Comparison of ENCODE assay signal across 1 cellular context in genomic region chr6:111377558-111378120, GRCh38.
TF ChIP-seq lines count a peak whose summit lies in the region.

No MANE protein-coding gene starts in this region.

TF ChIP-seq in K562, 482 proteins besides CTCF, POLR2A, EP300 and RAD21 (continued from another document and continues in another):
- TF ChIP-seq, protein P1, sequence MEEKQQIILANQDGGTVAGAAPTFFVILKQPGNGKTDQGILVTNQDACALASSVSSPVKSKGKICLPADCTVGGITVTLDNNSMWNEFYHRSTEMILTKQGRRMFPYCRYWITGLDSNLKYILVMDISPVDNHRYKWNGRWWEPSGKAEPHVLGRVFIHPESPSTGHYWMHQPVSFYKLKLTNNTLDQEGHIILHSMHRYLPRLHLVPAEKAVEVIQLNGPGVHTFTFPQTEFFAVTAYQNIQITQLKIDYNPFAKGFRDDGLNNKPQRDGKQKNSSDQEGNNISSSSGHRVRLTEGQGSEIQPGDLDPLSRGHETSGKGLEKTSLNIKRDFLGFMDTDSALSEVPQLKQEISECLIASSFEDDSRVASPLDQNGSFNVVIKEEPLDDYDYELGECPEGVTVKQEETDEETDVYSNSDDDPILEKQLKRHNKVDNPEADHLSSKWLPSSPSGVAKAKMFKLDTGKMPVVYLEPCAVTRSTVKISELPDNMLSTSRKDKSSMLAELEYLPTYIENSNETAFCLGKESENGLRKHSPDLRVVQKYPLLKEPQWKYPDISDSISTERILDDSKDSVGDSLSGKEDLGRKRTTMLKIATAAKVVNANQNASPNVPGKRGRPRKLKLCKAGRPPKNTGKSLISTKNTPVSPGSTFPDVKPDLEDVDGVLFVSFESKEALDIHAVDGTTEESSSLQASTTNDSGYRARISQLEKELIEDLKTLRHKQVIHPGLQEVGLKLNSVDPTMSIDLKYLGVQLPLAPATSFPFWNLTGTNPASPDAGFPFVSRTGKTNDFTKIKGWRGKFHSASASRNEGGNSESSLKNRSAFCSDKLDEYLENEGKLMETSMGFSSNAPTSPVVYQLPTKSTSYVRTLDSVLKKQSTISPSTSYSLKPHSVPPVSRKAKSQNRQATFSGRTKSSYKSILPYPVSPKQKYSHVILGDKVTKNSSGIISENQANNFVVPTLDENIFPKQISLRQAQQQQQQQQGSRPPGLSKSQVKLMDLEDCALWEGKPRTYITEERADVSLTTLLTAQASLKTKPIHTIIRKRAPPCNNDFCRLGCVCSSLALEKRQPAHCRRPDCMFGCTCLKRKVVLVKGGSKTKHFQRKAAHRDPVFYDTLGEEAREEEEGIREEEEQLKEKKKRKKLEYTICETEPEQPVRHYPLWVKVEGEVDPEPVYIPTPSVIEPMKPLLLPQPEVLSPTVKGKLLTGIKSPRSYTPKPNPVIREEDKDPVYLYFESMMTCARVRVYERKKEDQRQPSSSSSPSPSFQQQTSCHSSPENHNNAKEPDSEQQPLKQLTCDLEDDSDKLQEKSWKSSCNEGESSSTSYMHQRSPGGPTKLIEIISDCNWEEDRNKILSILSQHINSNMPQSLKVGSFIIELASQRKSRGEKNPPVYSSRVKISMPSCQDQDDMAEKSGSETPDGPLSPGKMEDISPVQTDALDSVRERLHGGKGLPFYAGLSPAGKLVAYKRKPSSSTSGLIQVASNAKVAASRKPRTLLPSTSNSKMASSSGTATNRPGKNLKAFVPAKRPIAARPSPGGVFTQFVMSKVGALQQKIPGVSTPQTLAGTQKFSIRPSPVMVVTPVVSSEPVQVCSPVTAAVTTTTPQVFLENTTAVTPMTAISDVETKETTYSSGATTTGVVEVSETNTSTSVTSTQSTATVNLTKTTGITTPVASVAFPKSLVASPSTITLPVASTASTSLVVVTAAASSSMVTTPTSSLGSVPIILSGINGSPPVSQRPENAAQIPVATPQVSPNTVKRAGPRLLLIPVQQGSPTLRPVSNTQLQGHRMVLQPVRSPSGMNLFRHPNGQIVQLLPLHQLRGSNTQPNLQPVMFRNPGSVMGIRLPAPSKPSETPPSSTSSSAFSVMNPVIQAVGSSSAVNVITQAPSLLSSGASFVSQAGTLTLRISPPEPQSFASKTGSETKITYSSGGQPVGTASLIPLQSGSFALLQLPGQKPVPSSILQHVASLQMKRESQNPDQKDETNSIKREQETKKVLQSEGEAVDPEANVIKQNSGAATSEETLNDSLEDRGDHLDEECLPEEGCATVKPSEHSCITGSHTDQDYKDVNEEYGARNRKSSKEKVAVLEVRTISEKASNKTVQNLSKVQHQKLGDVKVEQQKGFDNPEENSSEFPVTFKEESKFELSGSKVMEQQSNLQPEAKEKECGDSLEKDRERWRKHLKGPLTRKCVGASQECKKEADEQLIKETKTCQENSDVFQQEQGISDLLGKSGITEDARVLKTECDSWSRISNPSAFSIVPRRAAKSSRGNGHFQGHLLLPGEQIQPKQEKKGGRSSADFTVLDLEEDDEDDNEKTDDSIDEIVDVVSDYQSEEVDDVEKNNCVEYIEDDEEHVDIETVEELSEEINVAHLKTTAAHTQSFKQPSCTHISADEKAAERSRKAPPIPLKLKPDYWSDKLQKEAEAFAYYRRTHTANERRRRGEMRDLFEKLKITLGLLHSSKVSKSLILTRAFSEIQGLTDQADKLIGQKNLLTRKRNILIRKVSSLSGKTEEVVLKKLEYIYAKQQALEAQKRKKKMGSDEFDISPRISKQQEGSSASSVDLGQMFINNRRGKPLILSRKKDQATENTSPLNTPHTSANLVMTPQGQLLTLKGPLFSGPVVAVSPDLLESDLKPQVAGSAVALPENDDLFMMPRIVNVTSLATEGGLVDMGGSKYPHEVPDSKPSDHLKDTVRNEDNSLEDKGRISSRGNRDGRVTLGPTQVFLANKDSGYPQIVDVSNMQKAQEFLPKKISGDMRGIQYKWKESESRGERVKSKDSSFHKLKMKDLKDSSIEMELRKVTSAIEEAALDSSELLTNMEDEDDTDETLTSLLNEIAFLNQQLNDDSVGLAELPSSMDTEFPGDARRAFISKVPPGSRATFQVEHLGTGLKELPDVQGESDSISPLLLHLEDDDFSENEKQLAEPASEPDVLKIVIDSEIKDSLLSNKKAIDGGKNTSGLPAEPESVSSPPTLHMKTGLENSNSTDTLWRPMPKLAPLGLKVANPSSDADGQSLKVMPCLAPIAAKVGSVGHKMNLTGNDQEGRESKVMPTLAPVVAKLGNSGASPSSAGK (IDR thresholded peaks at IDR 0.05) = no peak; the same call in 1 of the 2 replicates
- no peak for TF ChIP-seq SIX5 (IDR thresholded peaks at IDR 0.05; ENCODE audit: borderline replicate concordance in 1 of 2, insufficient read depth in 1 of 2, low read depth in 1 of 2, low read length in 2 of 2)
- no peak for TF ChIP-seq ZNF695 (CRISPR knock-in tag; IDR thresholded peaks at IDR 0.05)
- 0 out of 2 replicates have a peak, but pooled peaks have one; percentile 46 for TF ChIP-seq SOX6 (IDR thresholded peaks at IDR 0.05)
- TF ChIP-seq CCAR2 (IDR thresholded peaks at IDR 0.05; ENCODE audit: low read depth, low read length) = no peak
- peak; percentile 99 for TF ChIP-seq JUND (IDR thresholded peaks at IDR 0.05; ENCODE audit: borderline replicate concordance, low read depth, low read length)
- peak; percentile 98 for TF ChIP-seq JUND (tag; IDR thresholded peaks at IDR 0.05; ENCODE audit: borderline replicate concordance, low read depth, low read length)
- no peak for TF ChIP-seq POLR2H (tag; IDR thresholded peaks at IDR 0.05; ENCODE audit: low read depth)
- no peak for TF ChIP-seq NR3C1 (CRISPR knock-in tag; IDR thresholded peaks at IDR 0.05)
- TF ChIP-seq MTA2 (IDR thresholded peaks at IDR 0.05; ENCODE audit: low read depth) = peak; percentile 19; the same call in 1 of the 2 replicates
- TF ChIP-seq HEY1 (CRISPR knock-in tag; IDR thresholded peaks at IDR 0.05; ENCODE audit: borderline replicate concordance) = no peak
- TF ChIP-seq NFYB (IDR thresholded peaks at IDR 0.05; ENCODE audit: extremely low read depth, insufficient read length) = no peak
- peak; percentile 98 for TF ChIP-seq ATF3 (IDR thresholded peaks at IDR 0.05)
- no peak for TF ChIP-seq ATF3 (CRISPR knock-in tag; conservative IDR thresholded peaks at IDR 0.05)
- TF ChIP-seq JUN (IDR thresholded peaks at IDR 0.05; ENCODE audit: borderline replicate concordance, low read depth, low read length) = peak; percentile 91
- TF ChIP-seq JUN (CRISPR knock-in tag; IDR thresholded peaks at IDR 0.05; ENCODE audit: borderline replicate concordance) = no peak
- peak; percentile 91 for TF ChIP-seq ARID1B (IDR thresholded peaks at IDR 0.05)
- peak; percentile 85 for TF ChIP-seq MAFG (tag; conservative IDR thresholded peaks at IDR 0.05)
- TF ChIP-seq HCFC1 (IDR thresholded peaks at IDR 0.05; ENCODE audit: low read depth, low read length) = no peak
- TF ChIP-seq NR2C2 (CRISPR knock-in tag; IDR thresholded peaks at IDR 0.05) = no peak
- TF ChIP-seq NR2C2 (tag; IDR thresholded peaks at IDR 0.05) = no peak
- peak; percentile 60; the same call in 1 of the 2 replicates for TF ChIP-seq ARID3A (IDR thresholded peaks at IDR 0.05; ENCODE audit: borderline replicate concordance, low read depth, low read length)
- no peak for TF ChIP-seq ZNF311 (CRISPR knock-in tag; IDR thresholded peaks at IDR 0.05)
- TF ChIP-seq ZNF79 (CRISPR knock-in tag; IDR thresholded peaks at IDR 0.05; ENCODE audit: low read depth) = no peak
- TF ChIP-seq, protein P2, sequence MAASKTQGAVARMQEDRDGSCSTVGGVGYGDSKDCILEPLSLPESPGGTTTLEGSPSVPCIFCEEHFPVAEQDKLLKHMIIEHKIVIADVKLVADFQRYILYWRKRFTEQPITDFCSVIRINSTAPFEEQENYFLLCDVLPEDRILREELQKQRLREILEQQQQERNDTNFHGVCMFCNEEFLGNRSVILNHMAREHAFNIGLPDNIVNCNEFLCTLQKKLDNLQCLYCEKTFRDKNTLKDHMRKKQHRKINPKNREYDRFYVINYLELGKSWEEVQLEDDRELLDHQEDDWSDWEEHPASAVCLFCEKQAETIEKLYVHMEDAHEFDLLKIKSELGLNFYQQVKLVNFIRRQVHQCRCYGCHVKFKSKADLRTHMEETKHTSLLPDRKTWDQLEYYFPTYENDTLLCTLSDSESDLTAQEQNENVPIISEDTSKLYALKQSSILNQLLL (CRISPR knock-in tag; IDR thresholded peaks at IDR 0.05; ENCODE audit: borderline replicate concordance) = no peak
- TF ChIP-seq, protein P3, sequence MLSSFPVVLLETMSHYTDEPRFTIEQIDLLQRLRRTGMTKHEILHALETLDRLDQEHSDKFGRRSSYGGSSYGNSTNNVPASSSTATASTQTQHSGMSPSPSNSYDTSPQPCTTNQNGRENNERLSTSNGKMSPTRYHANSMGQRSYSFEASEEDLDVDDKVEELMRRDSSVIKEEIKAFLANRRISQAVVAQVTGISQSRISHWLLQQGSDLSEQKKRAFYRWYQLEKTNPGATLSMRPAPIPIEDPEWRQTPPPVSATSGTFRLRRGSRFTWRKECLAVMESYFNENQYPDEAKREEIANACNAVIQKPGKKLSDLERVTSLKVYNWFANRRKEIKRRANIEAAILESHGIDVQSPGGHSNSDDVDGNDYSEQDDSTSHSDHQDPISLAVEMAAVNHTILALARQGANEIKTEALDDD (IDR thresholded peaks at IDR 0.05) = peak; percentile 71
- no peak for TF ChIP-seq ZNF644 (tag; IDR thresholded peaks at IDR 0.05; ENCODE audit: low read depth)
- no peak for TF ChIP-seq MED1 (CRISPR knock-in tag; IDR thresholded peaks at IDR 0.05; ENCODE audit: borderline replicate concordance)
- TF ChIP-seq, protein P4, sequence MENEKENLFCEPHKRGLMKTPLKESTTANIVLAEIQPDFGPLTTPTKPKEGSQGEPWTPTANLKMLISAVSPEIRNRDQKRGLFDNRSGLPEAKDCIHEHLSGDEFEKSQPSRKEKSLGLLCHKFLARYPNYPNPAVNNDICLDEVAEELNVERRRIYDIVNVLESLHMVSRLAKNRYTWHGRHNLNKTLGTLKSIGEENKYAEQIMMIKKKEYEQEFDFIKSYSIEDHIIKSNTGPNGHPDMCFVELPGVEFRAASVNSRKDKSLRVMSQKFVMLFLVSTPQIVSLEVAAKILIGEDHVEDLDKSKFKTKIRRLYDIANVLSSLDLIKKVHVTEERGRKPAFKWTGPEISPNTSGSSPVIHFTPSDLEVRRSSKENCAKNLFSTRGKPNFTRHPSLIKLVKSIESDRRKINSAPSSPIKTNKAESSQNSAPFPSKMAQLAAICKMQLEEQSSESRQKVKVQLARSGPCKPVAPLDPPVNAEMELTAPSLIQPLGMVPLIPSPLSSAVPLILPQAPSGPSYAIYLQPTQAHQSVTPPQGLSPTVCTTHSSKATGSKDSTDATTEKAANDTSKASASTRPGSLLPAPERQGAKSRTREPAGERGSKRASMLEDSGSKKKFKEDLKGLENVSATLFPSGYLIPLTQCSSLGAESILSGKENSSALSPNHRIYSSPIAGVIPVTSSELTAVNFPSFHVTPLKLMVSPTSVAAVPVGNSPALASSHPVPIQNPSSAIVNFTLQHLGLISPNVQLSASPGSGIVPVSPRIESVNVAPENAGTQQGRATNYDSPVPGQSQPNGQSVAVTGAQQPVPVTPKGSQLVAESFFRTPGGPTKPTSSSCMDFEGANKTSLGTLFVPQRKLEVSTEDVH (IDR thresholded peaks at IDR 0.05; ENCODE audit: low read depth, partially characterized antibody) = no peak
- no peak for TF ChIP-seq ZNF699 (CRISPR knock-in tag; IDR thresholded peaks at IDR 0.05; ENCODE audit: insufficient replicate concordance)
- TF ChIP-seq, protein P5, sequence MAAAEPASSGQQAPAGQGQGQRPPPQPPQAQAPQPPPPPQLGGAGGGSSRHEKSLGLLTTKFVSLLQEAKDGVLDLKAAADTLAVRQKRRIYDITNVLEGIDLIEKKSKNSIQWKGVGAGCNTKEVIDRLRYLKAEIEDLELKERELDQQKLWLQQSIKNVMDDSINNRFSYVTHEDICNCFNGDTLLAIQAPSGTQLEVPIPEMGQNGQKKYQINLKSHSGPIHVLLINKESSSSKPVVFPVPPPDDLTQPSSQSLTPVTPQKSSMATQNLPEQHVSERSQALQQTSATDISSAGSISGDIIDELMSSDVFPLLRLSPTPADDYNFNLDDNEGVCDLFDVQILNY (CRISPR knock-in tag; IDR thresholded peaks at IDR 0.05) = no peak
- no peak for TF ChIP-seq CGGBP1 (CRISPR knock-in tag; IDR thresholded peaks at IDR 0.05)
- no peak for TF ChIP-seq SETDB1 (IDR thresholded peaks at IDR 0.05; ENCODE audit: low read length)
- no peak for TF ChIP-seq SIN3B (IDR thresholded peaks at IDR 0.05; ENCODE audit: low read depth)
- peak; percentile 85 for TF ChIP-seq SMARCC2 (IDR thresholded peaks at IDR 0.05; ENCODE audit: low read depth)
- no peak for TF ChIP-seq NONO (IDR thresholded peaks at IDR 0.05; ENCODE audit: low read depth in 2 of 2, low read length in 1 of 2)
- TF ChIP-seq, protein P6, sequence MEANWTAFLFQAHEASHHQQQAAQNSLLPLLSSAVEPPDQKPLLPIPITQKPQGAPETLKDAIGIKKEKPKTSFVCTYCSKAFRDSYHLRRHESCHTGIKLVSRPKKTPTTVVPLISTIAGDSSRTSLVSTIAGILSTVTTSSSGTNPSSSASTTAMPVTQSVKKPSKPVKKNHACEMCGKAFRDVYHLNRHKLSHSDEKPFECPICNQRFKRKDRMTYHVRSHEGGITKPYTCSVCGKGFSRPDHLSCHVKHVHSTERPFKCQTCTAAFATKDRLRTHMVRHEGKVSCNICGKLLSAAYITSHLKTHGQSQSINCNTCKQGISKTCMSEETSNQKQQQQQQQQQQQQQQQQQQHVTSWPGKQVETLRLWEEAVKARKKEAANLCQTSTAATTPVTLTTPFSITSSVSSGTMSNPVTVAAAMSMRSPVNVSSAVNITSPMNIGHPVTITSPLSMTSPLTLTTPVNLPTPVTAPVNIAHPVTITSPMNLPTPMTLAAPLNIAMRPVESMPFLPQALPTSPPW (CRISPR knock-in tag; IDR thresholded peaks at IDR 0.05) = no peak
- no peak for TF ChIP-seq FIP1L1 (IDR thresholded peaks at IDR 0.05; ENCODE audit: low read depth, low read length, poor library complexity, severe bottlenecking)
